Comparison of ENCODE assay signal across 19 cellular contexts in genomic region chr5:56512314-56512996, GRCh38.
DNase-seq lines count a peak whose midpoint lies in the region; ATAC-seq and TF ChIP-seq lines count a peak whose summit lies in the region.
"Had no signal": no experiment of that assay in that cellular context is flagged by ENCODE, and none has a peak within 500 bp of the region (broad histone marks: within the 10 kb centered on the region; RNA-seq: fewer than 3 reads in every experiment).

No MANE protein-coding gene starts in this region.

- DNase-seq in activated CD4-positive, alpha-beta T cell treated with anti-CD3 and anti-CD28 coated beads for 36 hours = no peak
- no peak for DNase-seq in activated CD4-positive, alpha-beta T cell treated with anti-CD3 and anti-CD28 coated beads, Interleukin-2, amount 10 ng/mL, durations not matched to agents 7 days and 5 days
- peak; percentile 31 for DNase-seq in RPMI8226
- peak; percentile 26 for DNase-seq in glutamatergic neuron
- no peak for DNase-seq in sciatic nerve (ENCODE audit: low spot score)
- DNase-seq in head of caudate nucleus = no peak
- no peak for DNase-seq in NCI-H345 (lab: John Stamatoyannopoulos, UW)
- DNase-seq: activated CD4-positive, CD25-positive, alpha-beta regulatory T cell; activated CD8-positive, alpha-beta memory T cell treated with anti-CD3 and anti-CD28 coated beads, Interleukin-2, amount 50 U/mL, for 4 hours; brain microvascular endothelial cell; CD4-positive, alpha-beta memory T cell; KG1; kidney glomerular epithelial cell; NCI-H1105 treated with DMSO at 0.1 percent for 48 hours; NCI-H82; upper lobe of left lung had no signal

- H3K4me1 Mint-ChIP-seq in activated CD4-positive, alpha-beta T cell treated with anti-CD3 and anti-CD28 coated beads for 36 hours = peaks cover 27% of the 10 kb centered on the region
- peaks cover 21% of the 10 kb centered on the region for H3K4me1 Mint-ChIP-seq in activated CD4-positive, alpha-beta T cell treated with anti-CD3 and anti-CD28 coated beads, Interleukin-2, amount 10 ng/mL, durations not matched to agents 7 days and 5 days
- H3K4me1 Mint-ChIP-seq in glutamatergic neuron (ENCODE audit: low read depth, unreplicated experiment) = peaks cover 10% of the 10 kb centered on the region

- POLR2A ChIA-PET in activated CD4-positive, alpha-beta T cell treated with anti-CD3 and anti-CD28 coated beads for 36 hours (lab: Charles Lee) = no interaction called here
- POLR2A ChIA-PET in activated CD4-positive, alpha-beta T cell treated with anti-CD3 and anti-CD28 coated beads, Interleukin-2, amount 10 ng/mL, durations not matched to agents 7 days and 5 days (lab: Charles Lee) = interaction anchor here (0.5 to 0.7 kb wide), 2 partner anchors 9 to 364 kb away, joined by 3 read pairs; no protein-coding TSS in a partner anchor

- no peaks in the 10 kb centered on the region for H3K27me3 Mint-ChIP-seq in activated CD4-positive, alpha-beta T cell treated with anti-CD3 and anti-CD28 coated beads for 36 hours
- H3K27me3 Mint-ChIP-seq in activated CD4-positive, alpha-beta T cell treated with anti-CD3 and anti-CD28 coated beads, Interleukin-2, amount 10 ng/mL, durations not matched to agents 7 days and 5 days = no peaks in the 10 kb centered on the region
- H3K27me3 Mint-ChIP-seq in glutamatergic neuron (ENCODE audit: unreplicated experiment) = no peaks in the 10 kb centered on the region
- H3K27me3 Mint-ChIP-seq: CD4-positive, alpha-beta memory T cell; stimulated activated memory B cell treated with anti-CD40 and anti-IgM and Interleukin-4, amounts not matched to agents 10 μg/mL and 1 μg/mL and 100 μg/mL, for 72 hours had no signal

- no peak for TF ChIP-seq CTCF in glutamatergic neuron (IDR thresholded peaks at IDR 0.05; ENCODE audit: partially characterized antibody, unreplicated experiment)

- no peak overlapping the region for H3K4me3 Mint-ChIP-seq in activated CD4-positive, alpha-beta T cell treated with anti-CD3 and anti-CD28 coated beads for 36 hours
- no peak overlapping the region for H3K4me3 Mint-ChIP-seq in activated CD4-positive, alpha-beta T cell treated with anti-CD3 and anti-CD28 coated beads, Interleukin-2, amount 10 ng/mL, durations not matched to agents 7 days and 5 days
- H3K4me3 Mint-ChIP-seq in glutamatergic neuron (ENCODE audit: unreplicated experiment) = no peak overlapping the region
- H3K4me3 Mint-ChIP-seq: stimulated activated memory B cell treated with anti-CD40 and anti-IgM and Interleukin-4, amounts not matched to agents 10 μg/mL and 1 μg/mL and 100 μg/mL, for 72 hours had no signal

- intact Hi-C loops in activated CD4-positive, alpha-beta T cell treated with anti-CD3 and anti-CD28 coated beads for 36 hours (cut with DNase I, micrococcal nuclease) = no loop called here
- intact Hi-C loops in sciatic nerve (cut with DNase I) (no loop called here), head of caudate nucleus (cut with DNase I) (no loop called here)

- no peak overlapping the region for H3K27ac Mint-ChIP-seq in activated CD4-positive, alpha-beta T cell treated with anti-CD3 and anti-CD28 coated beads for 36 hours
- H3K27ac Mint-ChIP-seq in activated CD4-positive, alpha-beta T cell treated with anti-CD3 and anti-CD28 coated beads, Interleukin-2, amount 10 ng/mL, durations not matched to agents 7 days and 5 days = no peak overlapping the region
- no peak overlapping the region for H3K27ac Mint-ChIP-seq in glutamatergic neuron (ENCODE audit: unreplicated experiment)
- H3K27ac Mint-ChIP-seq: stimulated activated memory B cell treated with anti-CD40 and anti-IgM and Interleukin-4, amounts not matched to agents 10 μg/mL and 1 μg/mL and 100 μg/mL, for 72 hours had no signal

- no peaks in the 10 kb centered on the region for H3K9me3 Mint-ChIP-seq in activated CD4-positive, alpha-beta T cell treated with anti-CD3 and anti-CD28 coated beads for 36 hours (ENCODE audit: low read depth)
- no peaks in the 10 kb centered on the region for H3K9me3 Mint-ChIP-seq in activated CD4-positive, alpha-beta T cell treated with anti-CD3 and anti-CD28 coated beads, Interleukin-2, amount 10 ng/mL, durations not matched to agents 7 days and 5 days
- H3K9me3 Mint-ChIP-seq in glutamatergic neuron (ENCODE audit: unreplicated experiment) = no peaks in the 10 kb centered on the region
- H3K9me3 Mint-ChIP-seq: CD4-positive, alpha-beta memory T cell; stimulated activated memory B cell treated with anti-CD40 and anti-IgM and Interleukin-4, amounts not matched to agents 10 μg/mL and 1 μg/mL and 100 μg/mL, for 72 hours had no signal

- CTCF ChIA-PET in activated CD4-positive, alpha-beta T cell treated with anti-CD3 and anti-CD28 coated beads for 36 hours (lab: Charles Lee) = interaction anchor here (0.6 to 1.6 kb wide), 4 partner anchors 15 to 875 kb away, joined by 3 to 4 read pairs (median 3); no protein-coding TSS in a partner anchor
- CTCF ChIA-PET in activated CD4-positive, alpha-beta T cell treated with anti-CD3 and anti-CD28 coated beads, Interleukin-2, amount 10 ng/mL, durations not matched to agents 7 days and 5 days (lab: Charles Lee) = interaction anchor here (0.9 to 1.3 kb wide), 5 partner anchors 8 to 576 kb away, joined by 3 to 4 read pairs (median 3); no protein-coding TSS in a partner anchor

- peak; percentile 68 for ATAC-seq in activated CD4-positive, alpha-beta T cell treated with anti-CD3 and anti-CD28 coated beads for 36 hours
- ATAC-seq in sciatic nerve (peak; percentile 82), GM19467 (IDR thresholded peaks at IDR 0.05; ENCODE audit: unreplicated experiment) (no peak)
- ATAC-seq: A549; stimulated activated memory B cell treated with anti-CD40 and anti-IgM and Interleukin-4, amounts not matched to agents 10 μg/mL and 1 μg/mL and 100 μg/mL, for 72 hours had no signal

- no peaks in the 10 kb centered on the region for H3K36me3 Mint-ChIP-seq in activated CD4-positive, alpha-beta T cell treated with anti-CD3 and anti-CD28 coated beads for 36 hours (ENCODE audit: low read depth)
- no peaks in the 10 kb centered on the region for H3K36me3 Mint-ChIP-seq in activated CD4-positive, alpha-beta T cell treated with anti-CD3 and anti-CD28 coated beads, Interleukin-2, amount 10 ng/mL, durations not matched to agents 7 days and 5 days (ENCODE audit: low read depth)
- no peaks in the 10 kb centered on the region for H3K36me3 Mint-ChIP-seq in glutamatergic neuron (ENCODE audit: unreplicated experiment)
- H3K36me3 Mint-ChIP-seq: CD4-positive, alpha-beta memory T cell; stimulated activated memory B cell treated with anti-CD40 and anti-IgM and Interleukin-4, amounts not matched to agents 10 μg/mL and 1 μg/mL and 100 μg/mL, for 72 hours had no signal

Comparison
In these comparisons a context has a peak if more than half of its experiments do, and no peak if none do; other contexts are left out.
1. DNase-seq: peak in RPMI8226 (single experiment) and glutamatergic neuron (single experiment); none in activated CD4-positive, alpha-beta T cell treated with anti-CD3 and anti-CD28 coated beads for 36 hours (single experiment), activated CD4-positive, alpha-beta T cell treated with anti-CD3 and anti-CD28 coated beads, Interleukin-2, amount 10 ng/mL, durations not matched to agents 7 days and 5 days (single experiment), sciatic nerve (single experiment), head of caudate nucleus (0 of 42) and NCI-H345 (single experiment).